In genomic region chr5:122316652-122317051, GRCh38 we compare ENCODE assay signal across 21 cellular contexts.
DNase-seq lines count a peak whose midpoint lies in the region; ATAC-seq and TF ChIP-seq lines count a peak whose summit lies in the region.
"Had no signal": no experiment of that assay in that cellular context is flagged by ENCODE, and none has a peak within 500 bp of the region (broad histone marks: within the 10 kb centered on the region; RNA-seq: fewer than 3 reads in every experiment).

No MANE protein-coding gene starts in this region.

- H3K4me3 ChIP-seq in OCI-LY1 (ENCODE audit: low read depth, low read length, poor library complexity, severe bottlenecking) = no peak overlapping the region
- H3K4me3 ChIP-seq: A549, cardiac muscle cell, psoas muscle, SJCRH30, upper lobe of left lung had no signal

- no peak for ATAC-seq in HG03378 (IDR thresholded peaks at IDR 0.05; ENCODE audit: unreplicated experiment)
- ATAC-seq: A549; activated CD4-positive, alpha-beta T cell treated with anti-CD3 and anti-CD28 coated beads for 36 hours; psoas muscle had no signal

- no peaks in the 10 kb centered on the region for H3K9me2 ChIP-seq in OCI-LY1 (ENCODE audit: low read depth, low read length)

- no peak overlapping the region for H2AFZ ChIP-seq in OCI-LY1 (ENCODE audit: low read length)

- H3K27me3 ChIP-seq in OCI-LY1 (ENCODE audit: insufficient read depth, low read length) = no peaks in the 10 kb centered on the region

- H3F3A ChIP-seq in OCI-LY1 (ENCODE audit: insufficient read depth, low read length) = no peaks in the 10 kb centered on the region

- no peaks in the 10 kb centered on the region for H3K36me3 ChIP-seq in OCI-LY1 (ENCODE audit: insufficient read depth, low read length)
- H3K36me3 ChIP-seq: cardiac muscle cell, SJCRH30, upper lobe of left lung had no signal

- DNase-seq in DMS153 treated with DMSO at 0.1 percent for 48 hours (lab: John Stamatoyannopoulos, UW; ENCODE audit: unreplicated experiment) = peak; percentile 76
- peak; percentile 77 for DNase-seq in NCI-H146 (lab: John Stamatoyannopoulos, UW)
- peak; percentile 78 for DNase-seq in NCI-H2196 (lab: John Stamatoyannopoulos, UW; ENCODE audit: unreplicated experiment)
- DNase-seq in cortex of kidney (lab: John Stamatoyannopoulos, UW) = no peak
- no peak for DNase-seq in GOT3 (lab: John Stamatoyannopoulos, UW)
- no peak for DNase-seq in activated CD4-positive, alpha-beta T cell treated with anti-CD3 and anti-CD28 coated beads, Interleukin-2, amount 50 U/mL, for 4 hours
- DNase-seq: activated CD4-positive, alpha-beta T cell treated with anti-CD3 and anti-CD28 coated beads for 36 hours; activated naive CD4-positive, alpha-beta T cell treated with anti-CD3 and anti-CD28 coated beads, Interleukin-2, amount 50 U/mL, for 16 hours; anterior cingulate cortex; dermis blood vessel endothelial cell; glutamatergic neuron; mammary epithelial cell; NCI-H446; psoas muscle; SJCRH30; upper lobe of left lung had no signal

- no peaks in the 10 kb centered on the region for H4K20me1 ChIP-seq in OCI-LY1 (ENCODE audit: insufficient read depth, low read length)

- H3K4me2 ChIP-seq in OCI-LY1 (ENCODE audit: low read length) = peak overlapping the region; percentile 13; the same call in 1 of the 2 replicates
- H3K4me2 ChIP-seq: A549 had no signal

- no peaks in the 10 kb centered on the region for H3K9me3 ChIP-seq in OCI-LY1 (ENCODE audit: low read length)
- H3K9me3 ChIP-seq: A549, psoas muscle, SJCRH30, upper lobe of left lung had no signal

- H3K79me2 ChIP-seq in OCI-LY1 (ENCODE audit: insufficient read depth, low read length) = no peaks in the 10 kb centered on the region

- H3K4me1 ChIP-seq in OCI-LY1 (ENCODE audit: insufficient read depth, low read length, severe bottlenecking) = peaks cover 55% of the 10 kb centered on the region
- H3K4me1 ChIP-seq: A549, SJCRH30 had no signal

- TF ChIP-seq CTCF in OCI-LY1 (IDR thresholded peaks at IDR 0.05; ENCODE audit: low read length) = no peak

- peak overlapping the region; percentile 88 for H3K27ac ChIP-seq in OCI-LY1 (ENCODE audit: low read depth, low read length, poor library complexity, severe bottlenecking)
- H3K27ac ChIP-seq: A549, cardiac muscle cell, HL-60, psoas muscle, SJCRH30, upper lobe of left lung had no signal

- no peak overlapping the region; the same call in 1 of the 2 replicates for H3K9ac ChIP-seq in OCI-LY1 (ENCODE audit: low read length)

Comparison
In these comparisons a context has a peak if more than half of its experiments do, and no peak if none do; other contexts are left out.
1. DNase-seq: peak in DMS153 treated with DMSO at 0.1 percent for 48 hours (single experiment), NCI-H146 (single experiment) and NCI-H2196 (single experiment); none in cortex of kidney (single experiment), GOT3 (single experiment) and activated CD4-positive, alpha-beta T cell treated with anti-CD3 and anti-CD28 coated beads, Interleukin-2, amount 50 U/mL, for 4 hours (0 of 2).